8 cellular contexts compared by ENCODE assay signal in genomic region chr5:34915139-34915855, GRCh38. TPM values are rescaled to one million over a fixed set of nuclear protein-coding genes. Genes with fewer than 3 reads are reported as not detected.
A peak's percentile ranks its signal among the peaks of the same experiment; 100 is the strongest.
DNase-seq lines count a peak whose midpoint lies in the region; ATAC-seq and TF ChIP-seq lines count a peak whose summit lies in the region.

Gene BRIX1 (plus strand): TSS chr5:34915711. CDS start chr5:34915739, 28 bp downstream.
Gene RAD1 (minus strand): TSS chr5:34915504. CDS start chr5:34914892, 612 bp downstream.

- TF ChIP-seq CTCF in gastroesophageal sphincter (IDR thresholded peaks at IDR 0.05): peak in 3 of 4 experiments; percentile 5 to 46 (median 26)

- H3K4me1 Mint-ChIP-seq in activated naive CD4-positive, alpha-beta T cell treated with anti-CD3 and anti-CD28 coated beads for 36 hours (ENCODE audit: low read depth): peaks cover 32% of the 10 kb centered on the region

- H3K27me3 Mint-ChIP-seq in activated naive CD4-positive, alpha-beta T cell treated with anti-CD3 and anti-CD28 coated beads for 36 hours (ENCODE audit: low read depth): no peaks in the 10 kb centered on the region

- intact Hi-C loops in activated naive CD4-positive, alpha-beta T cell treated with anti-CD3 and anti-CD28 coated beads for 36 hours (cut with micrococcal nuclease): loop anchor here (1.0 to 5.0 kb wide), 8 partner anchors 9 to 1962 kb away; partner anchors contain the start of genes DNAJC21, NIPBL and TTC23L

- CTCF ChIA-PET in activated naive CD4-positive, alpha-beta T cell treated with anti-CD3 and anti-CD28 coated beads for 36 hours (lab: Charles Lee): interaction anchor here (1.0 to 2.4 kb wide), 6 partner anchors 8 to 88 kb away, joined by 3 to 11 read pairs (median 4); partner anchors contain the start of gene DNAJC21

- H3K27me3 ChIP-seq in gastroesophageal sphincter: no peaks in the 10 kb centered on the region

- H3K9me3 ChIP-seq in SK-N-MC (ENCODE audit: low read depth, low read length) (no peaks in the 10 kb centered on the region), gastroesophageal sphincter (no peaks in the 10 kb centered on the region)

- peak within 1 kb of the TSS; percentile 52 for H3K27ac Mint-ChIP-seq in activated naive CD4-positive, alpha-beta T cell treated with anti-CD3 and anti-CD28 coated beads for 36 hours

- no peak for TF ChIP-seq EP300 in gastroesophageal sphincter (IDR thresholded peaks at IDR 0.05)

- peak; percentile 98 for ATAC-seq in HG02588 (IDR thresholded peaks at IDR 0.05; ENCODE audit: unreplicated experiment)
- peak; percentile 99 for ATAC-seq in gastroesophageal sphincter

- H3K27ac ChIP-seq in SK-N-MC (peak within 1 kb of the TSS; percentile 72), gastroesophageal sphincter (peak within 1 kb of the TSS; percentile 67 to 93 (median 90)), substantia nigra (ENCODE audit: low read depth, low read length, poor library complexity, severe bottlenecking) (peak within 1 kb of the TSS; percentile 80)

- DNase-seq in NCI-H1048 (lab: John Stamatoyannopoulos, UW) (peak; percentile 94), SK-N-MC (ENCODE audit: low read depth, low spot score) (peak; percentile 65), non-pigmented ciliary epithelial cell (ENCODE audit: low read depth) (peak; percentile 83), substantia nigra (lab: John Stamatoyannopoulos, UW) (peak; percentile 74 to 97 (median 94))
- DNase-seq in activated naive CD4-positive, alpha-beta T cell treated with anti-CD3 and anti-CD28 coated beads for 36 hours: peak; percentile 97

- 0 to 1% methylated on average over 9 to 22 of the region's 67 CpGs for WGBS in gastroesophageal sphincter (ENCODE audit: low coverage in 1 of 2), 2 donors

- peaks cover 38% of the 10 kb centered on the region for H3K36me3 ChIP-seq in SK-N-MC (ENCODE audit: insufficient read depth, low read length)
- H3K36me3 ChIP-seq in gastroesophageal sphincter: peaks cover 0 to 40% of the 10 kb centered on the region in 2 donors

- no peak within 1 kb of the TSS for H3K4me3 Mint-ChIP-seq in activated naive CD4-positive, alpha-beta T cell treated with anti-CD3 and anti-CD28 coated beads for 36 hours

- peaks cover 48% of the 10 kb centered on the region for H3K36me3 Mint-ChIP-seq in activated naive CD4-positive, alpha-beta T cell treated with anti-CD3 and anti-CD28 coated beads for 36 hours (ENCODE audit: low read depth)

- H3K4me3 ChIP-seq in GM08714 (ENCODE audit: low read length) (peak within 1 kb of the TSS; percentile 84), SK-N-MC (peak within 1 kb of the TSS; percentile 91), gastroesophageal sphincter (peak within 1 kb of the TSS; percentile 80 to 92)

- no peaks in the 10 kb centered on the region for H3K9me3 Mint-ChIP-seq in activated naive CD4-positive, alpha-beta T cell treated with anti-CD3 and anti-CD28 coated beads for 36 hours

- peak within 1 kb of the TSS; percentile 98 for H3K9ac ChIP-seq in SK-N-MC (ENCODE audit: insufficient read length)

- H3K4me1 ChIP-seq in gastroesophageal sphincter: peaks cover 11 to 51% (median 18%) of the 10 kb centered on the region in 3 donors

- TF ChIP-seq POLR2A in gastroesophageal sphincter (IDR thresholded peaks at IDR 0.05): peak; percentile 52 to 65

RNA-seq across cellular contexts. Expression of gene BRIX1, which starts in this region (rescaled TPM):
- total RNA-seq in activated naive CD4-positive, alpha-beta T cell treated with anti-CD3 and anti-CD28 coated beads for 36 hours: 10 to 100 TPM; 66.5 to 69.0 TPM
- total RNA-seq in gastroesophageal sphincter: 10 to 100 TPM; 22.4 to 34.7 (median 28.9) TPM

RNA-seq across cellular contexts. Expression of gene RAD1, which starts in this region (rescaled TPM):
- total RNA-seq in activated naive CD4-positive, alpha-beta T cell treated with anti-CD3 and anti-CD28 coated beads for 36 hours: 10 to 100 TPM; 38.8 to 40.7 TPM
- total RNA-seq in gastroesophageal sphincter: 10 to 100 TPM; 22.8 to 66.9 (median 30.2) TPM

Comparison
In these comparisons a context has a peak if more than half of its experiments do, and no peak if none do; other contexts are left out.
1. Peak in every context shown above with its lines: DNase-seq, ATAC-seq, H3K4me3 ChIP-seq and H3K27ac ChIP-seq.